Comparison of ENCODE assay signal across 14 cellular contexts in the genomic region with DNA sequence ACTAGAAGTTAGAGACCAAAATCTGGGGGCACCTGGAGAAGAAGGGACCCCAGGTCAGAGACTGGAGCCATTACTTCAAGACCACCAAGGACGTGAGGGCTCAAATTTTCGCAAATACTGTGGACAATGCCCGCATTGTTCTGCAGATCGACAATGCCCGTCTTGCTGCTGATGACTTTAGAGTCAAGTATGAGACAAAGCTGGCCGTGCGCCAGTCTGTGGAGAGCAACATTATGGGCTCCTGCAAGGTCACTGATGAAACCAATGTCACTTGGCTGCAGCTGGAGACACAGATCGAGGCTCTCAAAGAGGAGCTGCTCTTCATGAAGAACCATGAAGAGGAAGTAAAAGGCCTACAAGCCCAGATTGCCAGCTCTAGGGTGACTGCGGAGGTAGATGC.
DNase-seq lines count a peak whose midpoint lies in the region; ATAC-seq and TF ChIP-seq lines count a peak whose summit lies in the region.
"Had no signal": no experiment of that assay in that cellular context is flagged by ENCODE, and none has a peak within 500 bp of the region (broad histone marks: within the 10 kb centered on the region; RNA-seq: fewer than 3 reads in every experiment).

No MANE protein-coding gene starts in this region.

- H3K27me3 ChIP-seq in right atrium auricular region: no peaks in the 10 kb centered on the region
- no peaks in the 10 kb centered on the region for H3K27me3 ChIP-seq in testis
- H3K27me3 ChIP-seq: BLaER1 treated with 17β-estradiol and CSF1 and Interleukin-3, amounts not matched to agents 10 nM and 100 nM had no signal

- H3K4me3 ChIP-seq in right atrium auricular region: no peak overlapping the region
- no peak overlapping the region for H3K4me3 ChIP-seq in testis
- H3K4me3 ChIP-seq: BLaER1 treated with 17β-estradiol and CSF1 and Interleukin-3, amounts not matched to agents 10 nM and 100 nM; K562 had no signal

- no peaks in the 10 kb centered on the region for H3K36me3 ChIP-seq in right atrium auricular region
- no peaks in the 10 kb centered on the region for H3K36me3 ChIP-seq in testis (ENCODE audit: low read depth, missing control alignments)

- H3K4me1 ChIP-seq in right atrium auricular region: no peaks in the 10 kb centered on the region
- no peaks in the 10 kb centered on the region for H3K4me1 ChIP-seq in testis
- H3K4me1 ChIP-seq: BLaER1 treated with 17β-estradiol and CSF1 and Interleukin-3, amounts not matched to agents 10 nM and 100 nM had no signal

- TF ChIP-seq CTCF in right atrium auricular region (IDR thresholded peaks at IDR 0.05) (no peak), testis (IDR thresholded peaks at IDR 0.05) (no peak)

- ATAC-seq in left ventricle myocardium superior (no peak), HG03175 (IDR thresholded peaks at IDR 0.05; ENCODE audit: unreplicated experiment) (no peak), HG02970 (IDR thresholded peaks at IDR 0.05; ENCODE audit: low FRiP score, unreplicated experiment) (no peak)
- ATAC-seq: K562 had no signal

- 81 to 89% methylated on average over 7 to 9 of the region's 9 CpGs for WGBS in testis, 2 donors

- no peak for TF ChIP-seq POLR2A in testis (IDR thresholded peaks at IDR 0.05)

- peak; percentile 32 for DNase-seq in left ventricle myocardium superior
- DNase-seq in right atrium auricular region (ENCODE audit: low spot score): no peak
- peak; percentile 50 for DNase-seq in NCI-H2029 (lab: John Stamatoyannopoulos, UW)
- DNase-seq in head of caudate nucleus: peak in 32 of 42 donors; percentile 4 to 72 (median 32)
- DNase-seq in testis: peak; percentile 85
- DNase-seq in mesenteric fat pad (ENCODE audit: low spot score): no peak
- DNase-seq: CD8-positive, alpha-beta memory T cell; COR-L47; H9; IMR-90 had no signal

- intact Hi-C loops in left ventricle myocardium superior (cut with micrococcal nuclease): no loop called here
- intact Hi-C loops in head of caudate nucleus (cut with DNase I): no loop called here
- intact Hi-C loops in testis (cut with DNase I; ENCODE audit: low total_unique reads): no loop called here

- no peak overlapping the region for H3K27ac ChIP-seq in right atrium auricular region
- no peak overlapping the region for H3K27ac ChIP-seq in testis
- H3K27ac ChIP-seq: BLaER1 treated with 17β-estradiol and CSF1 and Interleukin-3, amounts not matched to agents 10 nM and 100 nM had no signal

- no peaks in the 10 kb centered on the region for H3K9me3 ChIP-seq in right atrium auricular region
- no peaks in the 10 kb centered on the region for H3K9me3 ChIP-seq in testis

Comparison
In these comparisons a context has a peak if more than half of its experiments do, and no peak if none do; other contexts are left out.
1. DNase-seq: peak in left ventricle myocardium superior (single experiment), NCI-H2029 (single experiment), head of caudate nucleus (32 of 42) and testis (single experiment); none in right atrium auricular region (single experiment) and mesenteric fat pad (single experiment).